1 cellular context compared by ENCODE assay signal in genomic region chr3:11717768-11718581, GRCh38.
TF ChIP-seq lines count a peak whose summit lies in the region.

No MANE protein-coding gene starts in this region.

TF ChIP-seq in HEK293, 187 proteins besides CTCF, POLR2A, EP300 and RAD21 (continued from another document):
- no peak for TF ChIP-seq ATF2 (tag by site-specific recombination; IDR thresholded peaks at IDR 0.05; ENCODE audit: low read depth)
- TF ChIP-seq SP7 (tag by site-specific recombination; IDR thresholded peaks at IDR 0.05): 0 out of 2 replicates have a peak, but pooled peaks have one; percentile 33
- 0 out of 2 replicates have a peak, but pooled peaks have one; percentile 23 for TF ChIP-seq GLIS2 (tag by site-specific recombination; IDR thresholded peaks at IDR 0.05)
- no peak for TF ChIP-seq SP2 (tag by site-specific recombination; IDR thresholded peaks at IDR 0.05)
- no peak for TF ChIP-seq ZNF776 (tag by site-specific recombination; IDR thresholded peaks at IDR 0.05; ENCODE audit: borderline replicate concordance)
- TF ChIP-seq ZNF19 (tag by site-specific recombination; IDR thresholded peaks at IDR 0.05; ENCODE audit: low read depth): no peak
- no peak for TF ChIP-seq KLF9 (tag by site-specific recombination; IDR thresholded peaks at IDR 0.05; ENCODE audit: low read depth)
- peak; percentile 13; the same call in 1 of the 2 replicates for TF ChIP-seq GLIS1 (tag by site-specific recombination; IDR thresholded peaks at IDR 0.05)
- no peak for TF ChIP-seq BCL11B (tag by site-specific recombination; IDR thresholded peaks at IDR 0.05; ENCODE audit: low read depth)
- no peak for TF ChIP-seq AEBP2 (tag by site-specific recombination; IDR thresholded peaks at IDR 0.05; ENCODE audit: borderline replicate concordance)
- TF ChIP-seq ZNF132 (tag by site-specific recombination; IDR thresholded peaks at IDR 0.05; ENCODE audit: borderline replicate concordance): no peak
- TF ChIP-seq HOXA7 (CRISPR knock-in tag; IDR thresholded peaks at IDR 0.05; ENCODE audit: borderline replicate concordance): no peak
- TF ChIP-seq ZNF23 (tag by site-specific recombination; IDR thresholded peaks at IDR 0.05; ENCODE audit: borderline replicate concordance): no peak
- TF ChIP-seq ZNF626 (tag by site-specific recombination; IDR thresholded peaks at IDR 0.05): no peak
- TF ChIP-seq ZNF324 (tag by site-specific recombination; IDR thresholded peaks at IDR 0.05): no peak
- TF ChIP-seq ZNF302 (tag by site-specific recombination; IDR thresholded peaks at IDR 0.05; ENCODE audit: low read depth): no peak
- no peak for TF ChIP-seq ZNF571 (tag by site-specific recombination; IDR thresholded peaks at IDR 0.05)
- no peak for TF ChIP-seq ZFHX2 (tag by site-specific recombination; conservative IDR thresholded peaks at IDR 0.05)
- no peak for TF ChIP-seq KLF7 (tag by site-specific recombination; IDR thresholded peaks at IDR 0.05; ENCODE audit: borderline replicate concordance)
- no peak for TF ChIP-seq ZNF354C (tag by site-specific recombination; IDR thresholded peaks at IDR 0.05; ENCODE audit: borderline replicate concordance, low read depth)
- TF ChIP-seq MYNN (tag by site-specific recombination; IDR thresholded peaks at IDR 0.05; ENCODE audit: borderline replicate concordance): no peak
